Comparison of ENCODE assay signal across 8 cellular contexts in the genomic region with DNA sequence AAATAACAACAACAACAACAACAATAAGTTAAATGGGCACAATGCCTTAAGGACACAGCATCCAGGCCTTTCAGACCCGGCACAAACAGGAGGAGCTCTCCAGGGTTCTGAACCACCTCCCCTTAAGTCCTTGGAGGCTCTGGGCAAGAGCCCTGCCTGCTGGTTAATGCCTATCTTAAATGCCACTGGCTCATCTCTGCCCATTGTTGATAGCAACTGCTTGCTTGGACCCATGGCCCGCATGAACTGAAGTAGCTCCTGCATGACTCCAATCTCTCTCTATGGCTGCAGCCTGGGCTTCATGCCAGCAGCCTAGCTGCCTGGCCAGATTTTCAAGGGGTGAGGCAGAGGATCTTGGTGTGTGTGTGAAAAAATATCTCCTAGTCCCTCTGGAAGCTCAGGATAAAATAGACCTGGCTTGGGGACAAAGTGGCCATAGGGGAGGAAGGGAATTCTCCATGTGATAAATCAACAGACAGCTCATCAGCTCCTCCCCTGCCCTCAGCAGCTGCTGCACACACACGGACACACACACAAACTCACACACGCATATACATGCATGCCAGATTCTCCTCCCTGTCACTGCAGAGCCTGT. TPM values are rescaled to one million over a fixed set of nuclear protein-coding genes. Genes with fewer than 3 reads are reported as not detected.
A peak's percentile ranks its signal among the peaks of the same experiment; 100 is the strongest.
DNase-seq lines count a peak whose midpoint lies in the region; ATAC-seq and TF ChIP-seq lines count a peak whose summit lies in the region.

No MANE protein-coding gene starts in this region.

- WGBS in heart right ventricle, 2 donors = 5 to 10% methylated on average over 4 of the region's 4 CpGs
- WGBS in sigmoid colon, 2 donors = 17 to 37% methylated on average over 4 of the region's 4 CpGs

- no peaks in the 10 kb centered on the region for H3K4me1 Mint-ChIP-seq in activated CD8-positive, alpha-beta T cell treated with anti-CD3 and anti-CD28 coated beads for 36 hours (ENCODE audit: low read depth)

- intact Hi-C loops in activated CD8-positive, alpha-beta T cell treated with anti-CD3 and anti-CD28 coated beads for 36 hours (cut with micrococcal nuclease) = no loop called here
- intact Hi-C loops in heart right ventricle (cut with DNase I) (loop anchor here in 5 of 10 donors (10.0 kb wide), 2 partner anchors 46 to 164 kb away; no protein-coding TSS in a partner anchor), sigmoid colon (cut with DNase I) (no loop called here)

- H3K36me3 ChIP-seq in heart right ventricle (peaks cover 0 to 35% (median 0%) of the 10 kb centered on the region in 9 donors), sigmoid colon (no peaks in the 10 kb centered on the region)

- TF ChIP-seq EP300 in sigmoid colon (IDR thresholded peaks at IDR 0.05) = no peak

- H3K27ac ChIP-seq in heart right ventricle (no peak overlapping the region), sigmoid colon (no peak overlapping the region)

- H3K27me3 Mint-ChIP-seq in activated CD8-positive, alpha-beta T cell treated with anti-CD3 and anti-CD28 coated beads for 36 hours = no peaks in the 10 kb centered on the region

- H3K4me3 ChIP-seq in heart right ventricle (no peak overlapping the region), sigmoid colon (no peak overlapping the region)

- H3K27me3 ChIP-seq in heart right ventricle (no peaks in the 10 kb centered on the region), sigmoid colon (no peaks in the 10 kb centered on the region)

- H3K36me3 Mint-ChIP-seq in activated CD8-positive, alpha-beta T cell treated with anti-CD3 and anti-CD28 coated beads for 36 hours (ENCODE audit: low read depth) = no peaks in the 10 kb centered on the region

- H3K4me3 Mint-ChIP-seq in activated CD8-positive, alpha-beta T cell treated with anti-CD3 and anti-CD28 coated beads for 36 hours = no peak overlapping the region

- peaks cover 0 to 43% (median 25%) of the 10 kb centered on the region in 9 donors for H3K4me1 ChIP-seq in heart right ventricle
- H3K4me1 ChIP-seq in sigmoid colon = peaks cover 0 to 27% (median 11%) of the 10 kb centered on the region in 4 donors

- H3K9me3 Mint-ChIP-seq in activated CD8-positive, alpha-beta T cell treated with anti-CD3 and anti-CD28 coated beads for 36 hours = no peaks in the 10 kb centered on the region

- no peak overlapping the region for H3K27ac Mint-ChIP-seq in activated CD8-positive, alpha-beta T cell treated with anti-CD3 and anti-CD28 coated beads for 36 hours

- peak; percentile 64 to 73 (median 72) for DNase-seq in NCI-H1417 (lab: John Stamatoyannopoulos, UW)
- no peak for DNase-seq in NCI-H1417 treated with DMSO at 0.1 percent for 48 hours (lab: John Stamatoyannopoulos, UW)
- peak; percentile 91 for DNase-seq in NCI-H2029 treated with DMSO at 0.1 percent for 48 hours (lab: John Stamatoyannopoulos, UW)
- DNase-seq in activated CD8-positive, alpha-beta T cell treated with anti-CD3 and anti-CD28 coated beads for 36 hours = peak; percentile 52
- DNase-seq in heart right ventricle = peak; percentile 72 to 85
- peak; percentile 69 for DNase-seq in sigmoid colon
- DNase-seq in stimulated activated CD4-positive, alpha-beta T cell treated with anti-CD3 and anti-CD28 coated beads, Interleukin-4, amount 100 ng/mL, for 4 hours = no peak

- no peaks in the 10 kb centered on the region for H3K9me3 ChIP-seq in heart right ventricle
- H3K9me3 ChIP-seq in sigmoid colon = no peaks in the 10 kb centered on the region

- TF ChIP-seq POLR2A in sigmoid colon (IDR thresholded peaks at IDR 0.05) = no peak

- TF ChIP-seq CTCF in activated CD8-positive, alpha-beta T cell treated with anti-CD3 and anti-CD28 coated beads for 36 hours (IDR thresholded peaks at IDR 0.05) = no peak
- TF ChIP-seq CTCF in heart right ventricle (IDR thresholded peaks at IDR 0.05) (no peak), sigmoid colon (IDR thresholded peaks at IDR 0.05) (no peak)

- ATAC-seq in activated CD8-positive, alpha-beta T cell treated with anti-CD3 and anti-CD28 coated beads for 36 hours = no peak
- ATAC-seq in heart right ventricle = peak; percentile 90 to 97 (median 96)
- ATAC-seq in HG02798 (IDR thresholded peaks at IDR 0.05; ENCODE audit: poor library complexity, unreplicated experiment) = no peak

- CTCF ChIA-PET in activated CD8-positive, alpha-beta T cell treated with anti-CD3 and anti-CD28 coated beads for 36 hours (lab: Charles Lee) = interaction anchor here (1.2 to 2.7 kb wide), 4 partner anchors 25 to 173 kb away, joined by 4 to 20 read pairs (median 10); no protein-coding TSS in a partner anchor

- POLR2A ChIA-PET in activated CD8-positive, alpha-beta T cell treated with anti-CD3 and anti-CD28 coated beads for 36 hours (lab: Charles Lee) = interaction anchor here (1.0 to 1.4 kb wide), 2 partner anchors 15 to 22 kb away, joined by 3 read pairs; no protein-coding TSS in a partner anchor

RNA-seq across cellular contexts. Expression of gene FAM219A, which starts 27.4 kb away (rescaled TPM):
- 1 to 10 TPM; 8.2 to 9.2 TPM for total RNA-seq in activated CD8-positive, alpha-beta T cell treated with anti-CD3 and anti-CD28 coated beads for 36 hours
- 10 to 100 TPM; 18.9 to 38.6 (median 27.9) TPM for total RNA-seq in heart right ventricle
- 10 to 100 TPM; 15.1 to 20.7 TPM for polyA plus RNA-seq in heart right ventricle
- 10 to 100 TPM in 1 of 4 donors, 1 to 10 TPM in 3; 7.4 to 10.2 (median 8.8) TPM for total RNA-seq in sigmoid colon
- polyA plus RNA-seq in sigmoid colon = 1 to 10 TPM; 3.0 to 7.9 (median 3.2) TPM

RNA-seq across cellular contexts. Expression of gene DNAI1, which starts 27.7 kb away (rescaled TPM):
- total RNA-seq in activated CD8-positive, alpha-beta T cell treated with anti-CD3 and anti-CD28 coated beads for 36 hours = under 1 TPM in 1 of 2 experiments, not detected in 1; 0.18 TPM
- total RNA-seq in heart right ventricle = under 1 TPM in 2 of 10 donors, not detected in 8; 0.09 to 0.18 TPM
- polyA plus RNA-seq in heart right ventricle = under 1 TPM in 1 of 2 donors, not detected in 1; 0.28 TPM
- total RNA-seq in sigmoid colon = under 1 TPM in 1 of 4 donors, not detected in 3; under 0.01 TPM
- under 1 TPM in 1 of 3 donors, not detected in 2; 0.01 TPM for polyA plus RNA-seq in sigmoid colon

RNA-seq across cellular contexts. Expression of gene MYORG, which starts 54.2 kb away (rescaled TPM):
- 1 to 10 TPM; 4.1 to 5.5 TPM for total RNA-seq in activated CD8-positive, alpha-beta T cell treated with anti-CD3 and anti-CD28 coated beads for 36 hours
- total RNA-seq in heart right ventricle (1 to 10 TPM; 4.9 to 9.1 (median 7.1) TPM), sigmoid colon (10 to 100 TPM in 3 of 4 donors, 1 to 10 TPM in 1; 3.9 to 23.5 (median 20.0) TPM)
- polyA plus RNA-seq in heart right ventricle (1 to 10 TPM; 1.3 to 4.8 TPM), sigmoid colon (10 to 100 TPM in 1 of 3 donors, 1 to 10 TPM in 2; 3.0 to 23.4 (median 5.5) TPM)

Comparison
In these comparisons a context has a peak if more than half of its experiments do, and no peak if none do; other contexts are left out.
1. DNase-seq: peak in NCI-H1417 (3 of 3), NCI-H2029 treated with DMSO at 0.1 percent for 48 hours (single experiment), activated CD8-positive, alpha-beta T cell treated with anti-CD3 and anti-CD28 coated beads for 36 hours (single experiment), heart right ventricle (2 of 2) and sigmoid colon (single experiment); none in NCI-H1417 treated with DMSO at 0.1 percent for 48 hours (single experiment) and stimulated activated CD4-positive, alpha-beta T cell treated with anti-CD3 and anti-CD28 coated beads, Interleukin-4, amount 100 ng/mL, for 4 hours (0 of 2).
2. ATAC-seq: peak in heart right ventricle (8 of 8); none in activated CD8-positive, alpha-beta T cell treated with anti-CD3 and anti-CD28 coated beads for 36 hours (single experiment) and HG02798 (single experiment).